ENCODE assay signal across 1 cellular context in the genomic region with DNA sequence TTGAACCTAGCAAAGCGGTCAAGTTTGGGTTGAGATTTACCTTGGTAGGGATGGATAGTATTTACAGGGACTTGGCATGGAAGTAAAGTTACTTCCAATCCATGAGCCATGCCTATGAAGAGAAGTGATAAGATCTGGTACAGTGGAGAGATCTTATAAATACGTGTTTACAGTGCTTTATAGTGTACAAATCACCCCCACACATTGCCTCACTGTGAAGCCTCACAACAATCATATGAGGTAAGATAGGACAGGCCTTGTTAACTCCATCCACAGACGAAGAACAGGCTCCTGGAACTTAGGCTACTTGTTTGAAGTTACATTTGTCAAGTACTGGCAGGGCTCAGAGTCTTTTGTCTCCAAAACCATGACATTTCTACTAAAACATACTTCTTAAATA.
TF ChIP-seq lines count a peak whose summit lies in the region.

No MANE protein-coding gene starts in this region.

TF ChIP-seq in GM23338, 12 proteins besides CTCF, POLR2A, EP300 and RAD21 (continued from another document):
- TF ChIP-seq ZNF462 (CRISPR knock-in tag; IDR thresholded peaks at IDR 0.05): no peak
- TF ChIP-seq ETS1 (IDR thresholded peaks at IDR 0.05): no peak
- TF ChIP-seq POLR2AphosphoS5 (IDR thresholded peaks at IDR 0.05; ENCODE audit: low read depth): no peak
- TF ChIP-seq CREB1 (CRISPR knock-in tag; IDR thresholded peaks at IDR 0.05; ENCODE audit: low read depth): no peak
- no peak for TF ChIP-seq EZH2phosphoT487 (IDR thresholded peaks at IDR 0.05; ENCODE audit: unreplicated experiment)
